Comparison of ENCODE assay signal across 13 cellular contexts in genomic region chr1:246417152-246417812, GRCh38.
DNase-seq lines count a peak whose midpoint lies in the region; ATAC-seq and TF ChIP-seq lines count a peak whose summit lies in the region.
"Had no signal": no experiment of that assay in that cellular context is flagged by ENCODE, and none has a peak within 500 bp of the region (broad histone marks: within the 10 kb centered on the region; RNA-seq: fewer than 3 reads in every experiment).

No MANE protein-coding gene starts in this region.

- DNase-seq in GM03348 (ENCODE audit: low spot score) (peak; percentile 47), foreskin keratinocyte (peak in 1 of 2 donors; percentile 54), T-helper 1 cell (no peak), MM.1S (no peak), NAMALWA (ENCODE audit: low spot score) (no peak)
- DNase-seq: CD4-positive, alpha-beta T cell; NCI-H524; WERI-Rb-1 had no signal

- no peaks in the 10 kb centered on the region for H3K79me2 ChIP-seq in MM.1S (ENCODE audit: low read length)

- no peaks in the 10 kb centered on the region for H3K36me3 ChIP-seq in MM.1S (replicated peaks; ENCODE audit: insufficient read depth, low read length)
- H3K36me3 ChIP-seq: cardiac muscle cell had no signal

- H3K9me3 ChIP-seq in MM.1S (replicated peaks; ENCODE audit: insufficient read depth, low read length) = no peaks in the 10 kb centered on the region

- H3K4me1 Mint-ChIP-seq in activated T-helper 17 cell treated with anti-CD3 and anti-CD28 coated beads, Interleukin-2, amount 50 U/mL, for 72 hours = no peaks in the 10 kb centered on the region

- no peaks in the 10 kb centered on the region for H3K27me3 Mint-ChIP-seq in activated T-helper 17 cell treated with anti-CD3 and anti-CD28 coated beads, Interleukin-2, amount 50 U/mL, for 72 hours
- H3K27me3 Mint-ChIP-seq: CD4-positive, alpha-beta T cell had no signal

- H3K9ac ChIP-seq in MM.1S (ENCODE audit: low read length) = no peak overlapping the region

- H3K27ac ChIP-seq in foreskin keratinocyte = no peak overlapping the region
- no peak overlapping the region for H3K27ac ChIP-seq in MM.1S (ENCODE audit: low read length)
- H3K27ac ChIP-seq: cardiac muscle cell had no signal

- H3K36me3 Mint-ChIP-seq in activated T-helper 17 cell treated with anti-CD3 and anti-CD28 coated beads, Interleukin-2, amount 50 U/mL, for 72 hours (ENCODE audit: low read depth) = peaks cover 20% of the 10 kb centered on the region

- no peaks in the 10 kb centered on the region for H4K20me1 ChIP-seq in MM.1S (ENCODE audit: insufficient read depth, low read length)

- H3F3A ChIP-seq in MM.1S (ENCODE audit: insufficient read depth, low read length) = no peaks in the 10 kb centered on the region

- no peak overlapping the region for H3K4me2 ChIP-seq in MM.1S (ENCODE audit: low read depth, low read length)

- H3K9me3 Mint-ChIP-seq in activated T-helper 17 cell treated with anti-CD3 and anti-CD28 coated beads, Interleukin-2, amount 50 U/mL, for 72 hours = peaks cover under 1% of the 10 kb centered on the region

- H3K27ac Mint-ChIP-seq in activated T-helper 17 cell treated with anti-CD3 and anti-CD28 coated beads, Interleukin-2, amount 50 U/mL, for 72 hours = no peak overlapping the region
- H3K27ac Mint-ChIP-seq: activated T-helper 1 cell treated with anti-CD3 and anti-CD28 coated beads, Interleukin-12 subunit alpha, Interleukin-12 subunit beta, Interleukin-2, Interleukin-4 antibody, amounts not matched to agents 30 ng/mL and 10 ng/mL and 1 ng/mL, durations not matched to agents 14 hours and 24 hours and 36 hours; CD4-positive, alpha-beta T cell had no signal

- H3K9me2 ChIP-seq in MM.1S (replicated peaks; ENCODE audit: insufficient read depth, low read length) = no peaks in the 10 kb centered on the region

- no peak overlapping the region for H2AFZ ChIP-seq in MM.1S (ENCODE audit: low read length)

- H3K27me3 ChIP-seq in foreskin keratinocyte (no peaks in the 10 kb centered on the region), MM.1S (replicated peaks; ENCODE audit: insufficient read depth, low read length) (no peaks in the 10 kb centered on the region)
- H3K27me3 ChIP-seq: cardiac muscle cell had no signal

- H3K4me3 ChIP-seq in MM.1S (ENCODE audit: low read length) = no peak overlapping the region
- H3K4me3 ChIP-seq: cardiac muscle cell had no signal

- ATAC-seq in HG02981 (IDR thresholded peaks at IDR 0.05; ENCODE audit: unreplicated experiment) = peak; percentile 18
- ATAC-seq in activated T-helper 17 cell treated with anti-CD3 and anti-CD28 coated beads, Interleukin-2, amount 50 U/mL, for 72 hours (replicated peaks) = peak; percentile 26
- ATAC-seq in foreskin keratinocyte = peak; percentile 73
- no peak for ATAC-seq in HG02885 (IDR thresholded peaks at IDR 0.05; ENCODE audit: poor library complexity, unreplicated experiment)

- no peak for TF ChIP-seq CTCF in foreskin keratinocyte (conservative IDR thresholded peaks at IDR 0.05)
- no peak for TF ChIP-seq CTCF in MM.1S (IDR thresholded peaks at IDR 0.05; ENCODE audit: low read length)

- H3K4me3 Mint-ChIP-seq in activated T-helper 17 cell treated with anti-CD3 and anti-CD28 coated beads, Interleukin-2, amount 50 U/mL, for 72 hours = no peak overlapping the region
- H3K4me3 Mint-ChIP-seq: activated T-helper 1 cell treated with anti-CD3 and anti-CD28 coated beads, Interleukin-12 subunit alpha, Interleukin-12 subunit beta, Interleukin-2, Interleukin-4 antibody, amounts not matched to agents 30 ng/mL and 10 ng/mL and 1 ng/mL, durations not matched to agents 14 hours and 24 hours and 36 hours; CD4-positive, alpha-beta T cell had no signal

- peaks cover 3% of the 10 kb centered on the region for H3K4me1 ChIP-seq in foreskin keratinocyte
- H3K4me1 ChIP-seq in MM.1S (ENCODE audit: low read length) = no peaks in the 10 kb centered on the region
